In genomic region chr2:15906778-15907177, GRCh38 we compare ENCODE assay signal across 36 cellular contexts. TPM values are rescaled to one million over a fixed set of nuclear protein-coding genes. Genes with fewer than 3 reads are reported as not detected.
"Had no signal": no experiment of that assay in that cellular context is flagged by ENCODE, and none has a peak within 500 bp of the region (broad histone marks: within the 10 kb centered on the region; RNA-seq: fewer than 3 reads in every experiment).

No MANE protein-coding gene starts in this region.

- ATAC-seq: activated CD4-positive, alpha-beta T cell treated with anti-CD3 and anti-CD28 coated beads for 36 hours; activated CD4-positive, CD25-positive, alpha-beta regulatory T cell treated with anti-CD3 and anti-CD28 coated beads, Interleukin-2, amount 50 U/mL, for 24 hours; activated CD8-positive, alpha-beta memory T cell treated with anti-CD3 and anti-CD28 coated beads, Interleukin-2, amount 10 ng/mL, durations not matched to agents 7 days and 5 days; activated CD8-positive, alpha-beta T cell treated with anti-CD3 and anti-CD28 coated beads, Interleukin-2, amount 10 ng/mL, durations not matched to agents 7 days and 5 days; activated naive CD8-positive, alpha-beta T cell treated with anti-CD3 and anti-CD28 coated beads, Interleukin-2, amount 50 U/mL, for 24 hours; T-helper 17 cell; WTC11 had no signal

- H3K27ac ChIP-seq: ascending aorta, cardiac muscle cell, WERI-Rb-1 had no signal

- H3K9me3 ChIP-seq: ascending aorta had no signal

- H3K36me3 ChIP-seq: ascending aorta, cardiac muscle cell, WERI-Rb-1 had no signal

- H3K4me3 Mint-ChIP-seq: activated CD4-positive, alpha-beta memory T cell treated with anti-CD3 and anti-CD28 coated beads, Interleukin-2, amount 10 ng/mL, durations not matched to agents 7 days and 5 days; activated CD4-positive, alpha-beta T cell treated with anti-CD3 and anti-CD28 coated beads for 36 hours; activated CD4-positive, alpha-beta T cell treated with anti-CD3 and anti-CD28 coated beads, Interleukin-2, amount 10 ng/mL, durations not matched to agents 7 days and 5 days; activated CD8-positive, alpha-beta memory T cell treated with anti-CD3 and anti-CD28 coated beads, Interleukin-2, amount 10 ng/mL, durations not matched to agents 7 days and 5 days; activated CD8-positive, alpha-beta T cell treated with anti-CD3 and anti-CD28 coated beads, Interleukin-2, amount 10 ng/mL, durations not matched to agents 7 days and 5 days; activated naive CD4-positive, alpha-beta T cell treated with anti-CD3 and anti-CD28 coated beads, Interleukin-2, amount 10 ng/mL, durations not matched to agents 7 days and 5 days; activated naive CD4-positive, alpha-beta T cell treated with anti-CD3 and anti-CD28 coated beads, Interleukin-2, amount 50 U/mL, for 24 hours; activated naive CD8-positive, alpha-beta T cell; activated naive CD8-positive, alpha-beta T cell treated with anti-CD3 and anti-CD28 coated beads, Interleukin-2, amount 10 ng/mL, durations not matched to agents 7 days and 5 days; activated naive CD8-positive, alpha-beta T cell treated with anti-CD3 and anti-CD28 coated beads, Interleukin-2, amount 50 U/mL, for 24 hours; activated T-cell treated with anti-CD3 and anti-CD28 coated beads, Interleukin-2, amount 50 U/mL, for 24 hours; brain; central memory CD8-positive, alpha-beta T cell; T-helper 17 cell; WTC11 had no signal

- H3K27me3 ChIP-seq: ascending aorta, cardiac muscle cell had no signal

- H3K4me3 ChIP-seq: ascending aorta, cardiac muscle cell had no signal

- H3K36me3 Mint-ChIP-seq: activated CD8-positive, alpha-beta memory T cell treated with anti-CD3 and anti-CD28 coated beads, Interleukin-2, amount 10 ng/mL, durations not matched to agents 7 days and 5 days; activated naive CD4-positive, alpha-beta T cell treated with anti-CD3 and anti-CD28 coated beads, Interleukin-2, amount 10 ng/mL, durations not matched to agents 7 days and 5 days; activated naive CD4-positive, alpha-beta T cell treated with anti-CD3 and anti-CD28 coated beads, Interleukin-2, amount 50 U/mL, for 24 hours; activated naive CD8-positive, alpha-beta T cell; activated naive CD8-positive, alpha-beta T cell treated with anti-CD3 and anti-CD28 coated beads, Interleukin-2, amount 10 ng/mL, durations not matched to agents 7 days and 5 days; brain; WTC11 had no signal

- H3K9me3 Mint-ChIP-seq: activated CD4-positive, alpha-beta memory T cell treated with anti-CD3 and anti-CD28 coated beads, Interleukin-2, amount 10 ng/mL, durations not matched to agents 7 days and 5 days; activated CD4-positive, alpha-beta T cell treated with anti-CD3 and anti-CD28 coated beads, Interleukin-2, amount 10 ng/mL, durations not matched to agents 7 days and 5 days; activated naive CD4-positive, alpha-beta T cell treated with anti-CD3 and anti-CD28 coated beads, Interleukin-2, amount 10 ng/mL, durations not matched to agents 7 days and 5 days; activated naive CD4-positive, alpha-beta T cell treated with anti-CD3 and anti-CD28 coated beads, Interleukin-2, amount 50 U/mL, for 24 hours; activated naive CD8-positive, alpha-beta T cell treated with anti-CD3 and anti-CD28 coated beads, Interleukin-2, amount 10 ng/mL, durations not matched to agents 7 days and 5 days; activated naive CD8-positive, alpha-beta T cell treated with anti-CD3 and anti-CD28 coated beads, Interleukin-2, amount 50 U/mL, for 24 hours; activated T-cell treated with anti-CD3 and anti-CD28 coated beads, Interleukin-2, amount 50 U/mL, for 24 hours; activated T-helper 2 cell treated with anti-CD3 and anti-CD28 coated beads, Interferon-gamma antibody, Interleukin-2, Interleukin-4, amounts not matched to agents 10 μg/mL and 5 μg/mL and 100 μg/mL, durations not matched to agents 14 hours and 24 hours and 36 hours; central memory CD8-positive, alpha-beta T cell; WTC11 had no signal

- H3K27ac Mint-ChIP-seq: activated CD4-positive, alpha-beta memory T cell treated with anti-CD3 and anti-CD28 coated beads, Interleukin-2, amount 10 ng/mL, durations not matched to agents 7 days and 5 days; activated CD4-positive, alpha-beta T cell treated with anti-CD3 and anti-CD28 coated beads for 36 hours; activated CD4-positive, alpha-beta T cell treated with anti-CD3 and anti-CD28 coated beads, Interleukin-2, amount 10 ng/mL, durations not matched to agents 7 days and 5 days; activated CD8-positive, alpha-beta memory T cell treated with anti-CD3 and anti-CD28 coated beads, Interleukin-2, amount 10 ng/mL, durations not matched to agents 7 days and 5 days; activated CD8-positive, alpha-beta T cell treated with anti-CD3 and anti-CD28 coated beads, Interleukin-2, amount 10 ng/mL, durations not matched to agents 7 days and 5 days; activated naive CD4-positive, alpha-beta T cell treated with anti-CD3 and anti-CD28 coated beads, Interleukin-2, amount 10 ng/mL, durations not matched to agents 7 days and 5 days; activated naive CD4-positive, alpha-beta T cell treated with anti-CD3 and anti-CD28 coated beads, Interleukin-2, amount 50 U/mL, for 24 hours; activated naive CD8-positive, alpha-beta T cell; activated naive CD8-positive, alpha-beta T cell treated with anti-CD3 and anti-CD28 coated beads, Interleukin-2, amount 10 ng/mL, durations not matched to agents 7 days and 5 days; activated naive CD8-positive, alpha-beta T cell treated with anti-CD3 and anti-CD28 coated beads, Interleukin-2, amount 50 U/mL, for 24 hours; activated T-cell treated with anti-CD3 and anti-CD28 coated beads, Interleukin-2, amount 50 U/mL, for 24 hours; activated T-helper 2 cell treated with anti-CD3 and anti-CD28 coated beads, Interferon-gamma antibody, Interleukin-2, Interleukin-4, amounts not matched to agents 10 μg/mL and 5 μg/mL and 100 μg/mL, durations not matched to agents 14 hours and 24 hours and 36 hours; brain; T-helper 17 cell; WTC11 had no signal

- H3K4me1 Mint-ChIP-seq: activated CD4-positive, alpha-beta memory T cell treated with anti-CD3 and anti-CD28 coated beads, Interleukin-2, amount 10 ng/mL, durations not matched to agents 7 days and 5 days; activated CD4-positive, alpha-beta T cell treated with anti-CD3 and anti-CD28 coated beads for 36 hours; activated CD4-positive, alpha-beta T cell treated with anti-CD3 and anti-CD28 coated beads, Interleukin-2, amount 10 ng/mL, durations not matched to agents 7 days and 5 days; activated CD8-positive, alpha-beta memory T cell treated with anti-CD3 and anti-CD28 coated beads, Interleukin-2, amount 10 ng/mL, durations not matched to agents 7 days and 5 days; activated naive CD4-positive, alpha-beta T cell treated with anti-CD3 and anti-CD28 coated beads, Interleukin-2, amount 10 ng/mL, durations not matched to agents 7 days and 5 days; activated naive CD4-positive, alpha-beta T cell treated with anti-CD3 and anti-CD28 coated beads, Interleukin-2, amount 50 U/mL, for 24 hours; activated naive CD8-positive, alpha-beta T cell treated with anti-CD3 and anti-CD28 coated beads, Interleukin-2, amount 10 ng/mL, durations not matched to agents 7 days and 5 days; activated naive CD8-positive, alpha-beta T cell treated with anti-CD3 and anti-CD28 coated beads, Interleukin-2, amount 50 U/mL, for 24 hours; central memory CD8-positive, alpha-beta T cell; T-helper 17 cell had no signal

- DNase-seq: activated CD4-positive, alpha-beta memory T cell treated with anti-CD3 and anti-CD28 coated beads, Interleukin-2, amount 10 ng/mL, durations not matched to agents 7 days and 5 days; activated CD4-positive, alpha-beta T cell treated with anti-CD3 and anti-CD28 coated beads for 1 hour; activated CD4-positive, alpha-beta T cell treated with anti-CD3 and anti-CD28 coated beads for 36 hours; activated CD4-positive, alpha-beta T cell treated with anti-CD3 and anti-CD28 coated beads for 48 hours; activated CD4-positive, alpha-beta T cell treated with anti-CD3 and anti-CD28 coated beads, Interleukin-2, amount 10 ng/mL, durations not matched to agents 7 days and 5 days; activated CD4-positive, alpha-beta T cell treated with anti-CD3 and anti-CD28 coated beads, Interleukin-2, amount 50 U/mL, for 48 hours; activated CD4-positive, CD25-positive, alpha-beta regulatory T cell; activated CD8-positive, alpha-beta memory T cell treated with anti-CD3 and anti-CD28 coated beads for 24 hours; activated CD8-positive, alpha-beta memory T cell treated with anti-CD3 and anti-CD28 coated beads, Interleukin-2, amount 10 ng/mL, durations not matched to agents 7 days and 5 days; activated CD8-positive, alpha-beta memory T cell treated with anti-CD3 and anti-CD28 coated beads, Interleukin-2, amount 50 U/mL, for 48 hours; activated CD8-positive, alpha-beta T cell treated with anti-CD3 and anti-CD28 coated beads, Interleukin-2, amount 10 ng/mL, durations not matched to agents 7 days and 5 days; activated effector memory CD4-positive, alpha-beta T cell treated with Interleukin-2 at 50 U/mL for 16 hours; activated gamma-delta T cell; activated naive CD4-positive, alpha-beta T cell treated with anti-CD3 and anti-CD28 coated beads, Interleukin-2, amount 10 ng/mL, durations not matched to agents 7 days and 5 days; activated naive CD4-positive, alpha-beta T cell treated with Interleukin-2 at 50 U/mL for 16 hours; activated naive CD8-positive, alpha-beta T cell treated with anti-CD3 and anti-CD28 coated beads, Interleukin-2, amount 10 ng/mL, durations not matched to agents 7 days and 5 days; activated naive CD8-positive, alpha-beta T cell treated with anti-CD3 and anti-CD28 coated beads, Interleukin-2, amount 50 U/mL, for 24 hours; activated T-cell treated with anti-CD3 and anti-CD28 coated beads, Interleukin-2, amount 50 U/mL, for 24 hours; activated T-cell treated with anti-CD3 and anti-CD28 coated beads, Interleukin-2, amount 50 U/mL, for 48 hours; amygdala; anterior cingulate cortex; caudate nucleus; cerebellar nuclear complex; T-helper 17 cell; WERI-Rb-1 had no signal

- H3K4me1 ChIP-seq: ascending aorta had no signal

RNA-seq across cellular contexts. Expression of gene MYCN, which starts 33.6 kb away (rescaled TPM):
- total RNA-seq: activated CD4-positive, alpha-beta memory T cell treated with anti-CD3 and anti-CD28 coated beads, Interleukin-2, amount 10 ng/mL, durations not matched to agents 7 days and 5 days; activated CD4-positive, alpha-beta T cell treated with anti-CD3 and anti-CD28 coated beads, Interleukin-2, amount 10 ng/mL, durations not matched to agents 7 days and 5 days; activated CD8-positive, alpha-beta memory T cell treated with anti-CD3 and anti-CD28 coated beads, Interleukin-2, amount 10 ng/mL, durations not matched to agents 7 days and 5 days; activated CD8-positive, alpha-beta T cell treated with anti-CD3 and anti-CD28 coated beads, Interleukin-2, amount 10 ng/mL, durations not matched to agents 7 days and 5 days; activated naive CD8-positive, alpha-beta T cell treated with anti-CD3 and anti-CD28 coated beads, Interleukin-2, amount 10 ng/mL, durations not matched to agents 7 days and 5 days; activated T-helper 2 cell treated with anti-CD3 and anti-CD28 coated beads, Interferon-gamma antibody, Interleukin-2, Interleukin-4, amounts not matched to agents 10 μg/mL and 5 μg/mL and 100 μg/mL, durations not matched to agents 14 hours and 24 hours and 36 hours; ascending aorta; bronchial epithelial cell; T-helper 1 cell treated with Interleukin-12 subunit alpha and Interleukin-12 subunit beta and Interleukin-4 antibody, amounts not matched to agents 30 ng/mL and 1 ng/mL, for 36 hours had no signal
